In the genomic region with DNA sequence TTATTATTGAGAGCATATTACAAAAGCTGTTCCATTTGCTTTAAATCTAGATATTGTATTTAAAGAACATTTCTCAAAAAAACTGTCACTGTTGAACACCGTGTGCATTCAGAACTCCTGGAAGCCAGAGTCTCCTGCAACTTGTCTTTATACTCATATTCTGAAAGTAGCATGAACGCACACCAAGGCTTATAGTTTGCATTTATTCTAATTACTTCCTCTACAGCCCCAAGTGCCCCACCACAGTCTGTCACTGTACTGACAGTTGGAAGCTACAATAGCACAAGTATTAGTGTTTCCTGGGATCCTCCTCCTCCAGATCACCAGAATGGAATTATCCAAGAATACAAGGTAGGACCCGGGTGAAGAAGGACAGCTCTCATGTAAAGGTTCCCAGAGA, we compare ENCODE assay signal across 27 cellular contexts.
"Had no signal": no experiment of that assay in that cellular context is flagged by ENCODE, and none has a peak within 500 bp of the region (broad histone marks: within the 10 kb centered on the region; RNA-seq: fewer than 3 reads in every experiment).

No MANE protein-coding gene starts in this region.

- DNase-seq: activated B cell treated with CpG ODN at 0.5 μM for 24 hours; activated CD4-positive, alpha-beta T cell treated with anti-CD3 and anti-CD28 coated beads for 48 hours; activated CD4-positive, alpha-beta T cell treated with anti-CD3 and anti-CD28 coated beads, Interleukin-2, amount 50 U/mL, for 1 hour; activated CD4-positive, alpha-beta T cell treated with anti-CD3 and anti-CD28 coated beads, Interleukin-2, amount 50 U/mL, for 48 hours; activated CD8-positive, alpha-beta memory T cell treated with anti-CD3 and anti-CD28 coated beads for 24 hours; activated CD8-positive, alpha-beta T cell treated with anti-CD3 and anti-CD28 coated beads for 36 hours; activated effector memory CD4-positive, alpha-beta T cell treated with Interleukin-2 at 50 U/mL for 16 hours; activated gamma-delta T cell treated with Interleukin-2 at 50 U/mL for 16 hours; activated naive CD4-positive, alpha-beta T cell treated with anti-CD3 and anti-CD28 coated beads, Interleukin-2, amount 50 U/mL, for 16 hours; activated naive CD4-positive, alpha-beta T cell treated with Interleukin-2 at 50 U/mL for 16 hours; activated T-cell treated with anti-CD3 and anti-CD28 coated beads, Interleukin-2, amount 50 U/mL, for 4 hours; amniotic stem cell; anterior cingulate cortex; brain microvascular endothelial cell; dorsolateral prefrontal cortex; effector memory CD4-positive, alpha-beta T cell; erythroblast; foreskin keratinocyte; gastrocnemius medialis; glutamatergic neuron; heart left ventricle; T-helper 2 cell had no signal

- H3K9me3 ChIP-seq: esophagus muscularis mucosa, gastrocnemius medialis, heart left ventricle had no signal

- H3K27ac ChIP-seq: brain microvascular endothelial cell, coronary artery, dorsolateral prefrontal cortex, esophagus muscularis mucosa, foreskin keratinocyte, gastrocnemius medialis, heart left ventricle, VCaP had no signal

- FAIRE-seq: astrocyte, bronchial epithelial cell had no signal

- H3K4me1 ChIP-seq: esophagus muscularis mucosa, foreskin keratinocyte, gastrocnemius medialis, heart left ventricle had no signal

- H3K27me3 ChIP-seq: brain microvascular endothelial cell, dorsolateral prefrontal cortex, esophagus muscularis mucosa, foreskin keratinocyte, gastrocnemius medialis, heart left ventricle had no signal

- H3K4me3 ChIP-seq: coronary artery, dorsolateral prefrontal cortex, esophagus muscularis mucosa, gastrocnemius medialis, heart left ventricle had no signal

- H3K36me3 ChIP-seq: brain microvascular endothelial cell, esophagus muscularis mucosa, gastrocnemius medialis, heart left ventricle had no signal
